1 cellular context compared by ENCODE assay signal in the genomic region with DNA sequence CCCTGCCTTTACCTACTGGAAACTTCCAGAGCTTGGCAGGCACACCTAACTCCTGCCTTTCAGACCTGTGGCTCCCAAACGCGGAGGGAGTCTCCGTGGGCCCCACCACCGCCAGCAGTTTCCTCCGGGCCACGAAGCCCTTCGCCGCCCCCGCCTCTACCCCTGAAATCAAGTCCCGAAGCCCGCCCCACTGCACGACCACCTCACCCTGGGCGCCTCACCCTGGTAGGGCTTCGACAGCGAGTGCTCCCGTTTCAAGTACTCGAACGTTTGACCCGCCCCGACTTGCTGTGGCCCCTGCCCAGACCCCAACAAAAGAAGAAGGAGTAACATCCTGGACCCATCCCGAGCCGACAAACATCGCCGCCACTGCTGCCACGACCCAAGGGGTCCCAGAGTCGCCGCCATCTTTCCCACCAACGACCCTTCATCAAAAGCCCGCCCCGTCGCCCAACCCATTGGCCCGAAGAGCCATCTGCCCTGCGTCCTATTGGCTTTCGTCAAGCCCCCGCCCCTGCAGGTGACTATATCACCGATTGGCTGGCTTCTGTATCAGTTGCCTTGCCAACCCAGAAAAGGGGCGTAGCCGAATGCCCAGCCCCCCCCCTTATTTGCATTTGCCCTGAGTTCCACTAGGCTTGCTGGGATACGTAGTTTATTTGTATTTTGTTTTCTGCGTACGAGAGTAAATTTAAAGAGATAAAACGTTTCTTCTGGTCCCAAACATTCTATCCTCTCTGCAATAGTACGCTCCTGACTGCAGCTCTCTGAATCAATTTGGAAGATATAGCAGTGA.
TF ChIP-seq lines count a peak whose summit lies in the region.

A gene with protein sequence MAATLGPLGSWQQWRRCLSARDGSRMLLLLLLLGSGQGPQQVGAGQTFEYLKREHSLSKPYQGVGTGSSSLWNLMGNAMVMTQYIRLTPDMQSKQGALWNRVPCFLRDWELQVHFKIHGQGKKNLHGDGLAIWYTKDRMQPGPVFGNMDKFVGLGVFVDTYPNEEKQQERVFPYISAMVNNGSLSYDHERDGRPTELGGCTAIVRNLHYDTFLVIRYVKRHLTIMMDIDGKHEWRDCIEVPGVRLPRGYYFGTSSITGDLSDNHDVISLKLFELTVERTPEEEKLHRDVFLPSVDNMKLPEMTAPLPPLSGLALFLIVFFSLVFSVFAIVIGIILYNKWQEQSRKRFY (minus strand): TSS at position 432 of the 796 bp plus-strand sequence. CDS start 24 bp downstream, at position 408.

TF ChIP-seq in GM12878, 131 proteins besides CTCF, POLR2A, EP300 and RAD21 (continued from another document and continues in another):
- TF ChIP-seq NKRF (conservative IDR thresholded peaks at IDR 0.05) (peak; percentile 56), DPF2 (IDR thresholded peaks at IDR 0.05) (no peak), MTA3 (IDR thresholded peaks at IDR 0.05; ENCODE audit: borderline replicate concordance, low read length) (no peak), CHD1 (IDR thresholded peaks at IDR 0.05; ENCODE audit: low read depth, low read length) (no peak), RBBP5 (conservative IDR thresholded peaks at IDR 0.05) (no peak), TBL1XR1 (IDR thresholded peaks at IDR 0.05; ENCODE audit: low read depth, low read length) (no peak), TAF1 (IDR thresholded peaks at IDR 0.05; ENCODE audit: borderline replicate concordance, low read depth, low read length) (peak; percentile 80), RCOR1 (conservative IDR thresholded peaks at IDR 0.05; ENCODE audit: low read depth, low read length) (no peak), KDM1A (IDR thresholded peaks at IDR 0.05; ENCODE audit: borderline replicate concordance) (no peak), MEF2A (IDR thresholded peaks at IDR 0.05; ENCODE audit: insufficient read depth, low read depth, low read length) (peak; percentile 50; the same call in 1 of the 2 replicates), RELA (IDR thresholded peaks at IDR 0.05; ENCODE audit: borderline replicate concordance, partially characterized antibody) (no peak), SUPT20H (IDR thresholded peaks at IDR 0.05; ENCODE audit: borderline replicate concordance, control insufficient read depth, low read depth, low read length) (no peak), BCL3 (IDR thresholded peaks at IDR 0.05; ENCODE audit: borderline replicate concordance, insufficient read depth, low read depth, low read length, poor library complexity, severe bottlenecking) (no peak), SUZ12 (IDR thresholded peaks at IDR 0.05; ENCODE audit: unreplicated experiment) (no peak), HCFC1 (IDR thresholded peaks at IDR 0.05; ENCODE audit: low read length) (peak; percentile 90), MYC (IDR thresholded peaks at IDR 0.05; ENCODE audit: insufficient read depth, insufficient read length, insufficient replicate concordance, low read length, severe bottlenecking) (no peak), CBFB (IDR thresholded peaks at IDR 0.05; ENCODE audit: low read depth) (no peak), NR2C1 (IDR thresholded peaks at IDR 0.05) (peak; percentile 58), ATF7 (IDR thresholded peaks at IDR 0.05; ENCODE audit: low read depth) (no peak), WRNIP1 (IDR thresholded peaks at IDR 0.05; ENCODE audit: borderline replicate concordance, low read depth, low read length) (no peak), STAT1 (conservative IDR thresholded peaks at IDR 0.05) (no peak), NFXL1 (IDR thresholded peaks at IDR 0.05; ENCODE audit: borderline replicate concordance) (no peak), ATF2 (IDR thresholded peaks at IDR 0.05; ENCODE audit: low read length) (no peak), HDGF (IDR thresholded peaks at IDR 0.05) (0 out of 2 replicates have a peak, but pooled peaks have one; percentile 63), ZZZ3 (IDR thresholded peaks at IDR 0.05; ENCODE audit: control insufficient read depth, insufficient read length, low read depth) (no peak), SREBF2 (IDR thresholded peaks at IDR 0.05; ENCODE audit: low read length) (no peak), CEBPB (IDR thresholded peaks at IDR 0.05; ENCODE audit: borderline replicate concordance in 1 of 2, low read depth in 2 of 2, low read length in 2 of 2) (no peak), ATF3 (IDR thresholded peaks at IDR 0.05; ENCODE audit: borderline replicate concordance, extremely low read depth, low read depth, low read length) (no peak)
- TF ChIP-seq, protein P1, sequence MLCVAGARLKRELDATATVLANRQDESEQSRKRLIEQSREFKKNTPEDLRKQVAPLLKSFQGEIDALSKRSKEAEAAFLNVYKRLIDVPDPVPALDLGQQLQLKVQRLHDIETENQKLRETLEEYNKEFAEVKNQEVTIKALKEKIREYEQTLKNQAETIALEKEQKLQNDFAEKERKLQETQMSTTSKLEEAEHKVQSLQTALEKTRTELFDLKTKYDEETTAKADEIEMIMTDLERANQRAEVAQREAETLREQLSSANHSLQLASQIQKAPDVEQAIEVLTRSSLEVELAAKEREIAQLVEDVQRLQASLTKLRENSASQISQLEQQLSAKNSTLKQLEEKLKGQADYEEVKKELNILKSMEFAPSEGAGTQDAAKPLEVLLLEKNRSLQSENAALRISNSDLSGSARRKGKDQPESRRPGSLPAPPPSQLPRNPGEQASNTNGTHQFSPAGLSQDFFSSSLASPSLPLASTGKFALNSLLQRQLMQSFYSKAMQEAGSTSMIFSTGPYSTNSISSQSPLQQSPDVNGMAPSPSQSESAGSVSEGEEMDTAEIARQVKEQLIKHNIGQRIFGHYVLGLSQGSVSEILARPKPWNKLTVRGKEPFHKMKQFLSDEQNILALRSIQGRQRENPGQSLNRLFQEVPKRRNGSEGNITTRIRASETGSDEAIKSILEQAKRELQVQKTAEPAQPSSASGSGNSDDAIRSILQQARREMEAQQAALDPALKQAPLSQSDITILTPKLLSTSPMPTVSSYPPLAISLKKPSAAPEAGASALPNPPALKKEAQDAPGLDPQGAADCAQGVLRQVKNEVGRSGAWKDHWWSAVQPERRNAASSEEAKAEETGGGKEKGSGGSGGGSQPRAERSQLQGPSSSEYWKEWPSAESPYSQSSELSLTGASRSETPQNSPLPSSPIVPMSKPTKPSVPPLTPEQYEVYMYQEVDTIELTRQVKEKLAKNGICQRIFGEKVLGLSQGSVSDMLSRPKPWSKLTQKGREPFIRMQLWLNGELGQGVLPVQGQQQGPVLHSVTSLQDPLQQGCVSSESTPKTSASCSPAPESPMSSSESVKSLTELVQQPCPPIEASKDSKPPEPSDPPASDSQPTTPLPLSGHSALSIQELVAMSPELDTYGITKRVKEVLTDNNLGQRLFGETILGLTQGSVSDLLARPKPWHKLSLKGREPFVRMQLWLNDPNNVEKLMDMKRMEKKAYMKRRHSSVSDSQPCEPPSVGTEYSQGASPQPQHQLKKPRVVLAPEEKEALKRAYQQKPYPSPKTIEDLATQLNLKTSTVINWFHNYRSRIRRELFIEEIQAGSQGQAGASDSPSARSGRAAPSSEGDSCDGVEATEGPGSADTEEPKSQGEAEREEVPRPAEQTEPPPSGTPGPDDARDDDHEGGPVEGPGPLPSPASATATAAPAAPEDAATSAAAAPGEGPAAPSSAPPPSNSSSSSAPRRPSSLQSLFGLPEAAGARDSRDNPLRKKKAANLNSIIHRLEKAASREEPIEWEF (IDR thresholded peaks at IDR 0.05; ENCODE audit: insufficient replicate concordance, low read depth, low read length), result no peak
- TF ChIP-seq, protein P2, sequence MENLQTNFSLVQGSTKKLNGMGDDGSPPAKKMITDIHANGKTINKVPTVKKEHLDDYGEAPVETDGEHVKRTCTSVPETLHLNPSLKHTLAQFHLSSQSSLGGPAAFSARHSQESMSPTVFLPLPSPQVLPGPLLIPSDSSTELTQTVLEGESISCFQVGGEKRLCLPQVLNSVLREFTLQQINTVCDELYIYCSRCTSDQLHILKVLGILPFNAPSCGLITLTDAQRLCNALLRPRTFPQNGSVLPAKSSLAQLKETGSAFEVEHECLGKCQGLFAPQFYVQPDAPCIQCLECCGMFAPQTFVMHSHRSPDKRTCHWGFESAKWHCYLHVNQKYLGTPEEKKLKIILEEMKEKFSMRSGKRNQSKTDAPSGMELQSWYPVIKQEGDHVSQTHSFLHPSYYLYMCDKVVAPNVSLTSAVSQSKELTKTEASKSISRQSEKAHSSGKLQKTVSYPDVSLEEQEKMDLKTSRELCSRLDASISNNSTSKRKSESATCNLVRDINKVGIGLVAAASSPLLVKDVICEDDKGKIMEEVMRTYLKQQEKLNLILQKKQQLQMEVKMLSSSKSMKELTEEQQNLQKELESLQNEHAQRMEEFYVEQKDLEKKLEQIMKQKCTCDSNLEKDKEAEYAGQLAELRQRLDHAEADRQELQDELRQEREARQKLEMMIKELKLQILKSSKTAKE (IDR thresholded peaks at IDR 0.05; ENCODE audit: low read depth, poor library complexity, severe bottlenecking), result no peak
- TF ChIP-seq, protein P3, sequence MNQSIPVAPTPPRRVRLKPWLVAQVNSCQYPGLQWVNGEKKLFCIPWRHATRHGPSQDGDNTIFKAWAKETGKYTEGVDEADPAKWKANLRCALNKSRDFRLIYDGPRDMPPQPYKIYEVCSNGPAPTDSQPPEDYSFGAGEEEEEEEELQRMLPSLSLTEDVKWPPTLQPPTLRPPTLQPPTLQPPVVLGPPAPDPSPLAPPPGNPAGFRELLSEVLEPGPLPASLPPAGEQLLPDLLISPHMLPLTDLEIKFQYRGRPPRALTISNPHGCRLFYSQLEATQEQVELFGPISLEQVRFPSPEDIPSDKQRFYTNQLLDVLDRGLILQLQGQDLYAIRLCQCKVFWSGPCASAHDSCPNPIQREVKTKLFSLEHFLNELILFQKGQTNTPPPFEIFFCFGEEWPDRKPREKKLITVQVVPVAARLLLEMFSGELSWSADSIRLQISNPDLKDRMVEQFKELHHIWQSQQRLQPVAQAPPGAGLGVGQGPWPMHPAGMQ (IDR thresholded peaks at IDR 0.05; ENCODE audit: borderline replicate concordance), result no peak
- TF ChIP-seq, protein P4, sequence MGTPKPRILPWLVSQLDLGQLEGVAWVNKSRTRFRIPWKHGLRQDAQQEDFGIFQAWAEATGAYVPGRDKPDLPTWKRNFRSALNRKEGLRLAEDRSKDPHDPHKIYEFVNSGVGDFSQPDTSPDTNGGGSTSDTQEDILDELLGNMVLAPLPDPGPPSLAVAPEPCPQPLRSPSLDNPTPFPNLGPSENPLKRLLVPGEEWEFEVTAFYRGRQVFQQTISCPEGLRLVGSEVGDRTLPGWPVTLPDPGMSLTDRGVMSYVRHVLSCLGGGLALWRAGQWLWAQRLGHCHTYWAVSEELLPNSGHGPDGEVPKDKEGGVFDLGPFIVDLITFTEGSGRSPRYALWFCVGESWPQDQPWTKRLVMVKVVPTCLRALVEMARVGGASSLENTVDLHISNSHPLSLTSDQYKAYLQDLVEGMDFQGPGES (IDR thresholded peaks at IDR 0.05), result no peak; the same call in 1 of the 2 replicates
- TF ChIP-seq, protein P5, sequence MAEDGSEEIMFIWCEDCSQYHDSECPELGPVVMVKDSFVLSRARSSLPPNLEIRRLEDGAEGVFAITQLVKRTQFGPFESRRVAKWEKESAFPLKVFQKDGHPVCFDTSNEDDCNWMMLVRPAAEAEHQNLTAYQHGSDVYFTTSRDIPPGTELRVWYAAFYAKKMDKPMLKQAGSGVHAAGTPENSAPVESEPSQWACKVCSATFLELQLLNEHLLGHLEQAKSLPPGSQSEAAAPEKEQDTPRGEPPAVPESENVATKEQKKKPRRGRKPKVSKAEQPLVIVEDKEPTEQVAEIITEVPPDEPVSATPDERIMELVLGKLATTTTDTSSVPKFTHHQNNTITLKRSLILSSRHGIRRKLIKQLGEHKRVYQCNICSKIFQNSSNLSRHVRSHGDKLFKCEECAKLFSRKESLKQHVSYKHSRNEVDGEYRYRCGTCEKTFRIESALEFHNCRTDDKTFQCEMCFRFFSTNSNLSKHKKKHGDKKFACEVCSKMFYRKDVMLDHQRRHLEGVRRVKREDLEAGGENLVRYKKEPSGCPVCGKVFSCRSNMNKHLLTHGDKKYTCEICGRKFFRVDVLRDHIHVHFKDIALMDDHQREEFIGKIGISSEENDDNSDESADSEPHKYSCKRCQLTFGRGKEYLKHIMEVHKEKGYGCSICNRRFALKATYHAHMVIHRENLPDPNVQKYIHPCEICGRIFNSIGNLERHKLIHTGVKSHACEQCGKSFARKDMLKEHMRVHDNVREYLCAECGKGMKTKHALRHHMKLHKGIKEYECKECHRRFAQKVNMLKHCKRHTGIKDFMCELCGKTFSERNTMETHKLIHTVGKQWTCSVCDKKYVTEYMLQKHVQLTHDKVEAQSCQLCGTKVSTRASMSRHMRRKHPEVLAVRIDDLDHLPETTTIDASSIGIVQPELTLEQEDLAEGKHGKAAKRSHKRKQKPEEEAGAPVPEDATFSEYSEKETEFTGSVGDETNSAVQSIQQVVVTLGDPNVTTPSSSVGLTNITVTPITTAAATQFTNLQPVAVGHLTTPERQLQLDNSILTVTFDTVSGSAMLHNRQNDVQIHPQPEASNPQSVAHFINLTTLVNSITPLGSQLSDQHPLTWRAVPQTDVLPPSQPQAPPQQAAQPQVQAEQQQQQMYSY (CRISPR knock-in tag; IDR thresholded peaks at IDR 0.05), result no peak
